Comparison of ENCODE assay signal across 8 cellular contexts in the genomic region with DNA sequence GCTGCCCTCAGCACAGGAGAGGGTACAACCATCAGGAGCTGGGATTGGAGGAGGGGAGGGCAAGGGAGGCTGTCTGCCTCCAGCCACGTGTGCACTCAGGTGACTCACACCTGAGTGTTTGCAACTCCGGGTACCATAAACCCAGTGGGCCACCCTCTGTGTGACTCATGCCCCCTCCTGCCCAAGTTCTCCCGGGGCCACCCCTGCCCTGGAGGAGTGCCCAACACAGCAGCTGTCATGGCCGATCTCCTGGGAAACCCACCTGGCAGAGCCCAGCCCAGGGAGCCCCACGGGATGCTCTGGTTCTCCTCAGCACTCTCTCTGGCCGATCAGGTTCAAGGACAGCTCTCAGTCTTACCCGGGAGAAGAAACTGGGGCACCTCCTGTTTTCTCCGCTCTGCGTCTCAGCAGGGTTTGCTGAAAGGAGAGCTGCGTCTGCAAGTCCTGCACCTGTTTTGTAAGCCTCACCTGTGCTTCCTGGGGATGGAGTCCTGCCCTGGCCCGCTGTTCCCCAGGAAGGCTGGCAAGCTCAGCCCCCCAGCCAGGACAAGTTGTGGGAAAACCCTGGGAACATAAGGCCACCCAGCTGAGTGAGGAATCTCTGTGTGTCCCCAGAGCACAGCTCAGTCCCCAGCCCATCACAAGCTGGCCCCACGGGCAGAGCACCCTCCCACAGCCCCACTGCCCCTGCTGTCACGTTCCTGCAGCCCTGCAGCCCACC. TPM values are rescaled to one million over a fixed set of nuclear protein-coding genes. Genes with fewer than 3 reads are reported as not detected.
DNase-seq lines count a peak whose midpoint lies in the region; ATAC-seq and TF ChIP-seq lines count a peak whose summit lies in the region.

No MANE protein-coding gene starts in this region.

- H3F3A ChIP-seq in DOHH2 (ENCODE audit: control insufficient read depth, insufficient read depth) = 0 out of 2 replicates have a peak, but pooled peaks cover 3% of the 10 kb centered on the region
- H3F3A ChIP-seq in PC-3 (ENCODE audit: low read length, unreplicated experiment) = no peaks in the 10 kb centered on the region

- POLR2A ChIA-PET in PC-3 (lab: Charles Lee; ENCODE audit: unreplicated experiment) = no interaction called here

- H3K36me3 ChIP-seq in DOHH2 (ENCODE audit: control insufficient read depth, low read length) (no peaks in the 10 kb centered on the region), PC-3 (ENCODE audit: low read depth, low read length) (no peaks in the 10 kb centered on the region), skeletal muscle satellite cell (ENCODE audit: insufficient read depth, low read length) (no peaks in the 10 kb centered on the region)

- H3K9me2 ChIP-seq in DOHH2 (replicated peaks; ENCODE audit: control insufficient read depth, low read length) (no peaks in the 10 kb centered on the region), PC-3 (replicated peaks; ENCODE audit: low read length) (no peaks in the 10 kb centered on the region)

- no peak overlapping the region for H2AFZ ChIP-seq in PC-3 (ENCODE audit: low read length)

- no peak overlapping the region for H3K27ac ChIP-seq in DOHH2 (ENCODE audit: low read depth, low read length)
- no peak overlapping the region for H3K27ac ChIP-seq in PC-3 (ENCODE audit: low read length)

- TF ChIP-seq CTCF in DOHH2 (IDR thresholded peaks at IDR 0.05; ENCODE audit: low read depth, low read length, poor library complexity, severe bottlenecking) = no peak
- no peak for TF ChIP-seq CTCF in PC-3 (conservative IDR thresholded peaks at IDR 0.05; ENCODE audit: low read depth, low read length)
- TF ChIP-seq CTCF in epithelial cell of esophagus (IDR thresholded peaks at IDR 0.05; ENCODE audit: insufficient read depth, low read depth, low read length, missing control alignments) = no peak

- H3K9me3 ChIP-seq in DOHH2 (ENCODE audit: control insufficient read depth, insufficient read depth, low read length) (no peaks in the 10 kb centered on the region), PC-3 (ENCODE audit: low read length) (no peaks in the 10 kb centered on the region), skeletal muscle satellite cell (replicated peaks; ENCODE audit: low read length) (no peaks in the 10 kb centered on the region)

- peaks cover 38% of the 10 kb centered on the region for H3K4me1 ChIP-seq in DOHH2 (ENCODE audit: control insufficient read depth, low read length)
- peaks cover 10% of the 10 kb centered on the region; the same call in 1 of the 2 replicates for H3K4me1 ChIP-seq in PC-3 (ENCODE audit: insufficient read depth, low read length)
- H3K4me1 ChIP-seq in skeletal muscle satellite cell (ENCODE audit: control insufficient read depth, insufficient read depth, low read length) = peaks cover 12% of the 10 kb centered on the region

- H4K20me1 ChIP-seq in DOHH2 (ENCODE audit: control insufficient read depth, insufficient read depth, low read depth, low read length) = no peaks in the 10 kb centered on the region
- no peaks in the 10 kb centered on the region for H4K20me1 ChIP-seq in PC-3 (ENCODE audit: low read length)

- BruUV-seq in PC-3 (replicated peaks; lab: Mats Ljungman, UMichigan) = no TSS peak

- no peak overlapping the region for H3K9ac ChIP-seq in PC-3 (ENCODE audit: low read length)
- peak overlapping the region; percentile 54 for H3K9ac ChIP-seq in skeletal muscle satellite cell (ENCODE audit: low read depth, low read length)

- CTCF ChIA-PET in PC-3 (lab: Charles Lee) = no interaction called here

- H3K79me2 ChIP-seq in DOHH2 (ENCODE audit: control insufficient read depth, low read length) (no peaks in the 10 kb centered on the region), PC-3 (ENCODE audit: low read length) (no peaks in the 10 kb centered on the region)

- DNase-seq in PC-3 = peak; percentile 79
- peak; percentile 78 for DNase-seq in epithelial cell of esophagus (ENCODE audit: low read depth)
- DNase-seq in cerebellar nuclear complex (lab: John Stamatoyannopoulos, UW) = no peak
- no peak for DNase-seq in medulla oblongata (ENCODE audit: extremely low spot score)

- ATAC-seq in PC-3 (peak; percentile 95), HG03175 (IDR thresholded peaks at IDR 0.05; ENCODE audit: unreplicated experiment) (no peak), GM18517 (IDR thresholded peaks at IDR 0.05; ENCODE audit: unreplicated experiment) (no peak)

- H3K27me3 ChIP-seq in DOHH2 (ENCODE audit: control insufficient read depth, low read length) (no peaks in the 10 kb centered on the region), PC-3 (ENCODE audit: low read length) (no peaks in the 10 kb centered on the region), skeletal muscle satellite cell (ENCODE audit: control insufficient read depth, insufficient read depth, low read length) (no peaks in the 10 kb centered on the region)

- H3K4me3 ChIP-seq in DOHH2 (ENCODE audit: low read length) (peak overlapping the region; percentile 48), PC-3 (ENCODE audit: low read length) (no peak overlapping the region), epithelial cell of esophagus (ENCODE audit: low read length) (no peak overlapping the region), skeletal muscle satellite cell (ENCODE audit: low read length) (no peak overlapping the region)

- H3K4me2 ChIP-seq in DOHH2 (ENCODE audit: low read length) (peak overlapping the region; percentile 54), PC-3 (ENCODE audit: low read length) (no peak overlapping the region), skeletal muscle satellite cell (ENCODE audit: low read length) (peak overlapping the region; percentile 77)

- intact Hi-C loops in PC-3 (cut with micrococcal nuclease) = no loop called here

RNA-seq across cellular contexts. Expression of a gene that starts 44.0 kb away (rescaled TPM):
- 37.5 and 57.8 TPM in 2 replicates for total RNA-seq in PC-3 (2014; rRNA removed)
- total RNA-seq in skeletal muscle satellite cell (2012; rRNA removed) = 48.7 and 54.4 TPM in 2 replicates

Comparison
In these comparisons a context has a peak if more than half of its experiments do, and no peak if none do; other contexts are left out.
1. DNase-seq: peak in PC-3 (single experiment) and epithelial cell of esophagus (single experiment); none in cerebellar nuclear complex (0 of 2) and medulla oblongata (single experiment).